1 cellular context compared by ENCODE assay signal in the genomic region with DNA sequence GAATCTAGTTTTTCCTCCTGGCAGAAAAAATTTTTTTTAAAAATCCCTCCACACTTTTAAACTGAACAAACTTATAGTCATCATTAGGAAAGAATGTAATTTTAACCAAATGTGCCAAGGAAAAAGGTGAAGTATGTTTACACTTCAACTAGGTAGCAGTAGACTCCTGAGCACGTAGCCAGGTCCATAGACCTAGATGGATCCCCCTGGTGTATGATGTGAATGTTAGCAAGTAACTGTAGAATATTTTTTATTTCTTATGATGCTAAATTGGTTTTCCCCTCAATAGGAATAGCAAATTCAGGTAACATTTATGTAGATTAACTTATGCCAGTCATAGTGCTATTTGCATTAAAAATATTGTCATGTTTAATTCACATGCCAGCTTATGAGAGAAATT.
TF ChIP-seq lines count a peak whose summit lies in the region.

No MANE protein-coding gene starts in this region.

TF ChIP-seq in GM23338, 12 proteins besides CTCF, POLR2A, EP300 and RAD21 (continued from another document):
- TF ChIP-seq, protein P1, sequence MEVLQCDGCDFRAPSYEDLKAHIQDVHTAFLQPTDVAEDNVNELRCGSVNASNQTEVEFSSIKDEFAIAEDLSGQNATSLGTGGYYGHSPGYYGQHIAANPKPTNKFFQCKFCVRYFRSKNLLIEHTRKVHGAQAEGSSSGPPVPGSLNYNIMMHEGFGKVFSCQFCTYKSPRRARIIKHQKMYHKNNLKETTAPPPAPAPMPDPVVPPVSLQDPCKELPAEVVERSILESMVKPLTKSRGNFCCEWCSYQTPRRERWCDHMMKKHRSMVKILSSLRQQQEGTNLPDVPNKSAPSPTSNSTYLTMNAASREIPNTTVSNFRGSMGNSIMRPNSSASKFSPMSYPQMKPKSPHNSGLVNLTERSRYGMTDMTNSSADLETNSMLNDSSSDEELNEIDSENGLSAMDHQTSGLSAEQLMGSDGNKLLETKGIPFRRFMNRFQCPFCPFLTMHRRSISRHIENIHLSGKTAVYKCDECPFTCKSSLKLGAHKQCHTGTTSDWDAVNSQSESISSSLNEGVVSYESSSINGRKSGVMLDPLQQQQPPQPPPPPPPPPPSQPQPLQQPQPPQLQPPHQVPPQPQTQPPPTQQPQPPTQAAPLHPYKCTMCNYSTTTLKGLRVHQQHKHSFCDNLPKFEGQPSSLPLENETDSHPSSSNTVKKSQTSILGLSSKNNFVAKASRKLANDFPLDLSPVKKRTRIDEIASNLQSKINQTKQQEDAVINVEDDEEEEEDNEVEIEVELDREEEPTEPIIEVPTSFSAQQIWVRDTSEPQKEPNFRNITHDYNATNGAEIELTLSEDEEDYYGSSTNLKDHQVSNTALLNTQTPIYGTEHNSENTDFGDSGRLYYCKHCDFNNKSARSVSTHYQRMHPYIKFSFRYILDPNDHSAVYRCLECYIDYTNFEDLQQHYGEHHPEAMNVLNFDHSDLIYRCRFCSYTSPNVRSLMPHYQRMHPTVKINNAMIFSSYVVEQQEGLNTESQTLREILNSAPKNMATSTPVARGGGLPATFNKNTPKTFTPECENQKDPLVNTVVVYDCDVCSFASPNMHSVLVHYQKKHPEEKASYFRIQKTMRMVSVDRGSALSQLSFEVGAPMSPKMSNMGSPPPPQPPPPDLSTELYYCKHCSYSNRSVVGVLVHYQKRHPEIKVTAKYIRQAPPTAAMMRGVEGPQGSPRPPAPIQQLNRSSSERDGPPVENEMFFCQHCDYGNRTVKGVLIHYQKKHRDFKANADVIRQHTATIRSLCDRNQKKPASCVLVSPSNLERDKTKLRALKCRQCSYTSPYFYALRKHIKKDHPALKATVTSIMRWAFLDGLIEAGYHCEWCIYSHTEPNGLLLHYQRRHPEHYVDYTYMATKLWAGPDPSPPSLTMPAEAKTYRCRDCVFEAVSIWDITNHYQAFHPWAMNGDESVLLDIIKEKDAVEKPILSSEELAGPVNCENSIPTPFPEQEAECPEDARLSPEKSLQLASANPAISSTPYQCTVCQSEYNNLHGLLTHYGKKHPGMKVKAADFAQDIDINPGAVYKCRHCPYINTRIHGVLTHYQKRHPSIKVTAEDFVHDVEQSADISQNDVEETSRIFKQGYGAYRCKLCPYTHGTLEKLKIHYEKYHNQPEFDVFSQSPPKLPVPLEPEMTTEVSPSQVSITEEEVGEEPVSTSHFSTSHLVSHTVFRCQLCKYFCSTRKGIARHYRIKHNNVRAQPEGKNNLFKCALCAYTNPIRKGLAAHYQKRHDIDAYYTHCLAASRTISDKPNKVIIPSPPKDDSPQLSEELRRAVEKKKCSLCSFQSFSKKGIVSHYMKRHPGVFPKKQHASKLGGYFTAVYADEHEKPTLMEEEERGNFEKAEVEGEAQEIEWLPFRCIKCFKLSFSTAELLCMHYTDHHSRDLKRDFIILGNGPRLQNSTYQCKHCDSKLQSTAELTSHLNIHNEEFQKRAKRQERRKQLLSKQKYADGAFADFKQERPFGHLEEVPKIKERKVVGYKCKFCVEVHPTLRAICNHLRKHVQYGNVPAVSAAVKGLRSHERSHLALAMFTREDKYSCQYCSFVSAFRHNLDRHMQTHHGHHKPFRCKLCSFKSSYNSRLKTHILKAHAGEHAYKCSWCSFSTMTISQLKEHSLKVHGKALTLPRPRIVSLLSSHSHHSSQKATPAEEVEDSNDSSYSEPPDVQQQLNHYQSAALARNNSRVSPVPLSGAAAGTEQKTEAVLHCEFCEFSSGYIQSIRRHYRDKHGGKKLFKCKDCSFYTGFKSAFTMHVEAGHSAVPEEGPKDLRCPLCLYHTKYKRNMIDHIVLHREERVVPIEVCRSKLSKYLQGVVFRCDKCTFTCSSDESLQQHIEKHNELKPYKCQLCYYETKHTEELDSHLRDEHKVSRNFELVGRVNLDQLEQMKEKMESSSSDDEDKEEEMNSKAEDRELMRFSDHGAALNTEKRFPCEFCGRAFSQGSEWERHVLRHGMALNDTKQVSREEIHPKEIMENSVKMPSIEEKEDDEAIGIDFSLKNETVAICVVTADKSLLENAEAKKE (CRISPR knock-in tag; IDR thresholded peaks at IDR 0.05) = no peak
- TF ChIP-seq ETS1 (IDR thresholded peaks at IDR 0.05) (no peak), POLR2AphosphoS5 (IDR thresholded peaks at IDR 0.05; ENCODE audit: low read depth) (no peak), STAT1 (IDR thresholded peaks at IDR 0.05; ENCODE audit: unreplicated experiment) (no peak), EZH2phosphoT487 (IDR thresholded peaks at IDR 0.05; ENCODE audit: unreplicated experiment) (no peak)
